1 cellular context compared by ENCODE assay signal in genomic region chr1:176241385-176242015, GRCh38.
TF ChIP-seq lines count a peak whose summit lies in the region.

No MANE protein-coding gene starts in this region.

TF ChIP-seq in HEK293, 187 proteins besides CTCF, POLR2A, EP300 and RAD21 (continued from another document and continues in another):
- TF ChIP-seq ZBTB6 (tag by site-specific recombination; IDR thresholded peaks at IDR 0.05) (peak; percentile 42; the same call in 1 of the 2 replicates), ZNF548 (tag by site-specific recombination; IDR thresholded peaks at IDR 0.05) (no peak), ZIC2 (tag by site-specific recombination; IDR thresholded peaks at IDR 0.05) (no peak), ZNF792 (tag by site-specific recombination; IDR thresholded peaks at IDR 0.05) (peak; percentile 83; the same call in 1 of the 2 replicates), ZNF24 (tag by site-specific recombination; IDR thresholded peaks at IDR 0.05) (no peak), ZFHX2 (tag by site-specific recombination; conservative IDR thresholded peaks at IDR 0.05) (no peak), ZNF600 (tag by site-specific recombination; IDR thresholded peaks at IDR 0.05) (no peak), ZNF704 (tag by site-specific recombination; IDR thresholded peaks at IDR 0.05) (no peak), ZBTB7A (tag by site-specific recombination; IDR thresholded peaks at IDR 0.05; ENCODE audit: low read depth) (no peak), OSR2 (tag by site-specific recombination; IDR thresholded peaks at IDR 0.05) (no peak), TSHZ1 (tag by site-specific recombination; IDR thresholded peaks at IDR 0.05; ENCODE audit: borderline replicate concordance) (no peak), ZNF843 (tag by site-specific recombination; IDR thresholded peaks at IDR 0.05) (no peak), ZBTB11 (tag by site-specific recombination; conservative IDR thresholded peaks at IDR 0.05; ENCODE audit: low read depth) (no peak), ZNF561 (tag by site-specific recombination; IDR thresholded peaks at IDR 0.05; ENCODE audit: borderline replicate concordance) (no peak), ZNF214 (tag by site-specific recombination; IDR thresholded peaks at IDR 0.05; ENCODE audit: borderline replicate concordance) (no peak), INSM2 (tag by site-specific recombination; IDR thresholded peaks at IDR 0.05) (no peak), ZNF692 (tag by site-specific recombination; IDR thresholded peaks at IDR 0.05) (peak; percentile 32; the same call in 1 of the 2 replicates), ZNF660 (tag by site-specific recombination; IDR thresholded peaks at IDR 0.05) (peak; percentile 57), REPIN1 (tag by site-specific recombination; IDR thresholded peaks at IDR 0.05; ENCODE audit: low read depth) (no peak), ZNF555 (tag by site-specific recombination; conservative IDR thresholded peaks at IDR 0.05) (no peak), ZNF335 (tag by site-specific recombination; conservative IDR thresholded peaks at IDR 0.05) (peak; percentile 75), SCRT2 (tag by site-specific recombination; IDR thresholded peaks at IDR 0.05) (peak; percentile 77), ZNF558 (tag by site-specific recombination; IDR thresholded peaks at IDR 0.05) (0 out of 2 replicates have a peak, but pooled peaks have one; percentile 42), IKZF3 (tag by site-specific recombination; IDR thresholded peaks at IDR 0.05) (no peak), ZBTB21 (tag by site-specific recombination; IDR thresholded peaks at IDR 0.05) (peak; percentile 60; the same call in 1 of the 2 replicates), OVOL3 (tag by site-specific recombination; IDR thresholded peaks at IDR 0.05) (no peak), ZNF629 (tag by site-specific recombination; IDR thresholded peaks at IDR 0.05) (peak; percentile 18; the same call in 1 of the 2 replicates), ZBTB17 (tag by site-specific recombination; IDR thresholded peaks at IDR 0.05) (no peak), SP7 (tag by site-specific recombination; IDR thresholded peaks at IDR 0.05) (peak; percentile 41; the same call in 1 of the 2 replicates), ZBTB44 (tag by site-specific recombination; IDR thresholded peaks at IDR 0.05) (no peak), ZNF366 (tag by site-specific recombination; conservative IDR thresholded peaks at IDR 0.05) (no peak), ZNF211 (tag by site-specific recombination; IDR thresholded peaks at IDR 0.05; ENCODE audit: low read depth) (no peak), ZNF394 (tag by site-specific recombination; IDR thresholded peaks at IDR 0.05; ENCODE audit: borderline replicate concordance) (no peak), PRDM6 (tag by site-specific recombination; IDR thresholded peaks at IDR 0.05) (0 out of 2 replicates have a peak, but pooled peaks have one; percentile 22), ZNF48 (tag by site-specific recombination; IDR thresholded peaks at IDR 0.05) (no peak), ZNF76 (tag by site-specific recombination; IDR thresholded peaks at IDR 0.05; ENCODE audit: borderline replicate concordance, low read depth) (no peak), ZNF175 (tag by site-specific recombination; IDR thresholded peaks at IDR 0.05) (no peak), ZNF518A (tag by site-specific recombination; conservative IDR thresholded peaks at IDR 0.05; ENCODE audit: low read depth) (peak; percentile 64), ZNF433 (tag by site-specific recombination; IDR thresholded peaks at IDR 0.05; ENCODE audit: low read depth) (no peak), ZNF19 (tag by site-specific recombination; IDR thresholded peaks at IDR 0.05; ENCODE audit: low read depth) (no peak)
